ENCODE assay signal across 18 cellular contexts in the genomic region with DNA sequence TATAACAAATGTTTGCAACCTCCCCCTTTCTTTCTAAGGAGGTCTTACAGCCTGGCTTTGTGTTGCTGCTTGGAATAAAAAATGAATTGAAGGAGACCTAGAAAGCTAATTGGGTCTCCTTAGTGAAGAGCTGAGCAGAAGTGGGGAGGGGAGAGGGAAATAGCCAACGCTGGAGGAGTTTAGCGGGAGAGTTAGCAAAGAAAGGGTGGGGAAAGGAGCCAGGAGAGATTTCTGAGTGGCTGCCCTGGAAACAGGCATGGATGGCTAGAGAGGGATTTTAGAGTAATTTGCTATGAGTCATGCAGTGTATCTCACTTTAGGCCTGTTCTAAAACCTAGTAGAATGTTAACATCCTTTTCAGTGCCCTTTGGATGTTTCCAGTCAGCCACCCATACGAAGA.
"Had no signal": no experiment of that assay in that cellular context is flagged by ENCODE, and none has a peak within 500 bp of the region (broad histone marks: within the 10 kb centered on the region; RNA-seq: fewer than 3 reads in every experiment).

No MANE protein-coding gene starts in this region.

- H3K79me2 ChIP-seq: hepatocyte had no signal

- H3K27ac ChIP-seq: coronary artery, gastroesophageal sphincter, hepatocyte, prostate gland had no signal

- H2AFZ ChIP-seq: hepatocyte had no signal

- H3K27me3 ChIP-seq: gastroesophageal sphincter, hepatocyte had no signal

- H3K9me3 ChIP-seq: gastroesophageal sphincter, prostate gland had no signal

- H3K27ac Mint-ChIP-seq: activated CD4-positive, alpha-beta memory T cell treated with anti-CD3 and anti-CD28 coated beads for 36 hours; activated naive CD8-positive, alpha-beta T cell treated with anti-CD3 and anti-CD28 coated beads, Interleukin-2, amount 10 ng/mL, durations not matched to agents 7 days and 5 days; naive thymus-derived CD4-positive, alpha-beta T cell had no signal

- ATAC-seq: gastroesophageal sphincter; left cardiac atrium; naive thymus-derived CD4-positive, alpha-beta T cell; sciatic nerve had no signal

- H3K36me3 Mint-ChIP-seq: activated CD4-positive, alpha-beta memory T cell treated with anti-CD3 and anti-CD28 coated beads for 36 hours; activated naive CD8-positive, alpha-beta T cell treated with anti-CD3 and anti-CD28 coated beads, Interleukin-2, amount 10 ng/mL, durations not matched to agents 7 days and 5 days; naive thymus-derived CD4-positive, alpha-beta T cell had no signal

- H3K4me3 ChIP-seq: coronary artery, gastroesophageal sphincter, hepatocyte, lung, prostate gland had no signal

- H3K9me3 Mint-ChIP-seq: activated CD4-positive, alpha-beta memory T cell treated with anti-CD3 and anti-CD28 coated beads for 36 hours; activated naive CD8-positive, alpha-beta T cell treated with anti-CD3 and anti-CD28 coated beads, Interleukin-2, amount 10 ng/mL, durations not matched to agents 7 days and 5 days; naive thymus-derived CD4-positive, alpha-beta T cell had no signal

- H3K4me3 Mint-ChIP-seq: activated CD4-positive, alpha-beta memory T cell treated with anti-CD3 and anti-CD28 coated beads for 36 hours; activated naive CD8-positive, alpha-beta T cell treated with anti-CD3 and anti-CD28 coated beads, Interleukin-2, amount 10 ng/mL, durations not matched to agents 7 days and 5 days; naive thymus-derived CD4-positive, alpha-beta T cell had no signal

- H3K36me3 ChIP-seq: gastroesophageal sphincter, prostate gland had no signal

- H3K4me1 Mint-ChIP-seq: activated naive CD8-positive, alpha-beta T cell treated with anti-CD3 and anti-CD28 coated beads, Interleukin-2, amount 10 ng/mL, durations not matched to agents 7 days and 5 days had no signal

- H3K4me2 ChIP-seq: hepatocyte had no signal

- DNase-seq: activated CD4-positive, alpha-beta memory T cell treated with anti-CD3 and anti-CD28 coated beads for 36 hours; activated CD4-positive, CD25-positive, alpha-beta regulatory T cell treated with anti-CD3 and anti-CD28 coated beads, Interleukin-2, amount 50 U/mL, for 72 hours; activated gamma-delta T cell treated with Interleukin-2 at 50 U/mL for 16 hours; activated naive CD8-positive, alpha-beta T cell treated with anti-CD3 and anti-CD28 coated beads, Interleukin-2, amount 10 ng/mL, durations not matched to agents 7 days and 5 days; activated T-cell treated with anti-CD3 and anti-CD28 coated beads, Interleukin-2, amount 50 U/mL, for 48 hours; aorta; central memory CD4-positive, alpha-beta T cell; effector CD4-positive, alpha-beta T cell; left cardiac atrium; naive thymus-derived CD4-positive, alpha-beta T cell; stimulated activated CD4-positive, alpha-beta T cell treated with anti-CD3 and anti-CD28 coated beads, Interleukin-2, amount 100 ng/mL, for 24 hours; stimulated activated naive CD4-positive, alpha-beta T cell had no signal

- H3K4me1 ChIP-seq: gastroesophageal sphincter, prostate gland had no signal
